In the genomic region with DNA sequence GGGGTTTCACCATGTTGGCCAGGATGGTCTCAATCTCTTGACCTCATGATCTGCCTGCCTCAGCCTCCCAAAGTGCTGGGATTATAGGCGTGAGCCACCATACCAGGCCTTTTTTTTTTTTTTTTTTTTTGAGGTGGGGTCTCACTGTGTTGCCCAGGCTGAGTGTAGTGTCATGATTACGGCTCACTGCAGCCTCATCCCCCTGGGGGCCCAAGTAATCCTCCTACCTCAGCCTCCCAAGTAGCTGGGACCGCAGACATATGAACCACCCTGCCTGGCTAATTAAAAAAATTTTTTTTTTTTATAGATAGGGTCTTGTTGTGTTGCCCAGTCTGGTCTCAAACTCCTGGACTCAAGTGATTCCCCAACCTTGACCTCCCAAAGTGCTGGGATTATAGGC, we compare ENCODE assay signal across 1 cellular context. TPM values are rescaled to one million over a fixed set of nuclear protein-coding genes. Genes with fewer than 3 reads are reported as not detected.
"Had no signal": no experiment of that assay in that cellular context is flagged by ENCODE, and none has a peak within 500 bp of the region (broad histone marks: within the 10 kb centered on the region; RNA-seq: fewer than 3 reads in every experiment).

No MANE protein-coding gene starts in this region.

RNA-seq across cellular contexts. Expression of a gene that starts 54.2 kb away (rescaled TPM):
- total RNA-seq: cardiac muscle cell had no signal
- polyA plus RNA-seq: cardiac muscle cell had no signal
